ENCODE assay signal across 22 cellular contexts in genomic region chr3:82509106-82509842, GRCh38.
DNase-seq lines count a peak whose midpoint lies in the region; ATAC-seq and TF ChIP-seq lines count a peak whose summit lies in the region.
"Had no signal": no experiment of that assay in that cellular context is flagged by ENCODE, and none has a peak within 500 bp of the region (broad histone marks: within the 10 kb centered on the region; RNA-seq: fewer than 3 reads in every experiment).

No MANE protein-coding gene starts in this region.

- TF ChIP-seq POLR2A in upper lobe of left lung (IDR thresholded peaks at IDR 0.05) = no peak

- H3K27me3 Mint-ChIP-seq in activated CD8-positive, alpha-beta memory T cell treated with anti-CD3 and anti-CD28 coated beads, Interleukin-2, amount 10 ng/mL, durations not matched to agents 7 days and 5 days = no peaks in the 10 kb centered on the region
- H3K27me3 Mint-ChIP-seq: B cell had no signal

- CTCF ChIA-PET in activated CD8-positive, alpha-beta memory T cell treated with anti-CD3 and anti-CD28 coated beads, Interleukin-2, amount 10 ng/mL, durations not matched to agents 7 days and 5 days (lab: Charles Lee) = no interaction called here

- 81 to 88% methylated on average over 9 of the region's 9 CpGs for WGBS in lung, 2 donors
- WGBS in upper lobe of left lung, 2 donors = 72 to 79% methylated on average over 9 of the region's 9 CpGs

- H3K36me3 ChIP-seq in lung (ENCODE audit: control insufficient read depth in 2 of 2, insufficient read depth in 2 of 2, low read length in 2 of 2) (no peaks in the 10 kb centered on the region), upper lobe of left lung (no peaks in the 10 kb centered on the region)
- H3K36me3 ChIP-seq: SJCRH30 had no signal

- H3K4me1 ChIP-seq in lung (ENCODE audit: control insufficient read depth in 2 of 2, insufficient read depth in 2 of 2, low read length in 2 of 2) (no peaks in the 10 kb centered on the region), upper lobe of left lung (no peaks in the 10 kb centered on the region)
- H3K4me1 ChIP-seq: Caco-2, SJCRH30 had no signal

- DNase-seq in activated CD8-positive, alpha-beta memory T cell treated with anti-CD3 and anti-CD28 coated beads, Interleukin-2, amount 10 ng/mL, durations not matched to agents 7 days and 5 days = no peak
- no peak for DNase-seq in activated CD8-positive, alpha-beta memory T cell treated with anti-CD3 and anti-CD28 coated beads for 24 hours
- DNase-seq in lung (ENCODE audit: low spot score) (no peak), upper lobe of left lung (peak in 1 of 2 donors; percentile 32), GM19238 (ENCODE audit: insufficient read length, low spot score) (no peak)
- DNase-seq: Caco-2; CD8-positive, alpha-beta T cell; GOT3; HCEC 1CT; Kasumi-1; NCI-H1105 treated with DMSO at 0.1 percent for 48 hours; NCI-H2029; NCI-H524 treated with DMSO at 0.1 percent for 48 hours; NCI-H774 had no signal

- H3K27ac ChIP-seq in lung (ENCODE audit: low read depth in 1 of 2, low read length in 1 of 2) (no peak overlapping the region), upper lobe of left lung (no peak overlapping the region)
- H3K27ac ChIP-seq: 22Rv1, C4-2B, HL-60, SJCRH30 had no signal

- H3K4me3 Mint-ChIP-seq in activated CD8-positive, alpha-beta memory T cell treated with anti-CD3 and anti-CD28 coated beads, Interleukin-2, amount 10 ng/mL, durations not matched to agents 7 days and 5 days = no peak overlapping the region
- H3K4me3 Mint-ChIP-seq: B cell; CD8-positive, alpha-beta T cell had no signal

- no peaks in the 10 kb centered on the region for H3K36me3 Mint-ChIP-seq in activated CD8-positive, alpha-beta memory T cell treated with anti-CD3 and anti-CD28 coated beads, Interleukin-2, amount 10 ng/mL, durations not matched to agents 7 days and 5 days
- H3K36me3 Mint-ChIP-seq: CD8-positive, alpha-beta T cell had no signal

- H3K27me3 ChIP-seq in lung (ENCODE audit: control insufficient read depth, insufficient read depth) (no peaks in the 10 kb centered on the region), upper lobe of left lung (no peaks in the 10 kb centered on the region)
- H3K27me3 ChIP-seq: SJCRH30 had no signal

- H3K4me3 ChIP-seq in lung (peak overlapping the region; percentile 9), upper lobe of left lung (no peak overlapping the region)
- H3K4me3 ChIP-seq: SJCRH30 had no signal

- H3K27ac Mint-ChIP-seq in activated CD8-positive, alpha-beta memory T cell treated with anti-CD3 and anti-CD28 coated beads, Interleukin-2, amount 10 ng/mL, durations not matched to agents 7 days and 5 days = peak overlapping the region; percentile 32
- H3K27ac Mint-ChIP-seq: B cell; CD8-positive, alpha-beta T cell had no signal

- H3K9me3 Mint-ChIP-seq in activated CD8-positive, alpha-beta memory T cell treated with anti-CD3 and anti-CD28 coated beads, Interleukin-2, amount 10 ng/mL, durations not matched to agents 7 days and 5 days (ENCODE audit: low read depth) = peaks cover 10% of the 10 kb centered on the region
- H3K9me3 Mint-ChIP-seq: CD8-positive, alpha-beta T cell had no signal

- no peaks in the 10 kb centered on the region for H3K4me1 Mint-ChIP-seq in activated CD8-positive, alpha-beta memory T cell treated with anti-CD3 and anti-CD28 coated beads, Interleukin-2, amount 10 ng/mL, durations not matched to agents 7 days and 5 days
- H3K4me1 Mint-ChIP-seq: B cell had no signal

- no peak for TF ChIP-seq EP300 in upper lobe of left lung (IDR thresholded peaks at IDR 0.05)

- no peak for TF ChIP-seq CTCF in lung (IDR thresholded peaks at IDR 0.05; ENCODE audit: control extremely low read depth, extremely low read depth)
- TF ChIP-seq CTCF in upper lobe of left lung (IDR thresholded peaks at IDR 0.05) = no peak

- ATAC-seq in activated CD8-positive, alpha-beta memory T cell treated with anti-CD3 and anti-CD28 coated beads, Interleukin-2, amount 10 ng/mL, durations not matched to agents 7 days and 5 days = no peak
- peak; percentile 81 for ATAC-seq in esophagus mucosa
- no peak for ATAC-seq in lung (ENCODE audit: insufficient read depth, low FRiP score)
- ATAC-seq in upper lobe of left lung (ENCODE audit: low FRiP score in 2 of 2) = peak; percentile 19 to 26
- no peak for ATAC-seq in HG03097 (IDR thresholded peaks at IDR 0.05; ENCODE audit: low FRiP score, unreplicated experiment)
- no peak for ATAC-seq in HG02981 (IDR thresholded peaks at IDR 0.05; ENCODE audit: unreplicated experiment)
- ATAC-seq: CD8-positive, alpha-beta T cell had no signal

- H3K9me3 ChIP-seq in lung (ENCODE audit: control insufficient read depth in 2 of 2, insufficient read depth in 1 of 2, low read length in 1 of 2) = peaks cover 0 to 9% of the 10 kb centered on the region in 2 donors
- peaks cover 0 to 10% (median 0%) of the 10 kb centered on the region in 4 donors for H3K9me3 ChIP-seq in upper lobe of left lung
- H3K9me3 ChIP-seq: Caco-2, SJCRH30 had no signal

Comparison
In these comparisons a context has a peak if more than half of its experiments do, and no peak if none do; other contexts are left out.
1. ATAC-seq: peak in esophagus mucosa (single experiment) and upper lobe of left lung (2 of 2); none in activated CD8-positive, alpha-beta memory T cell treated with anti-CD3 and anti-CD28 coated beads, Interleukin-2, amount 10 ng/mL, durations not matched to agents 7 days and 5 days (single experiment), lung (single experiment), HG03097 (single experiment) and HG02981 (single experiment).